In genomic region chrX:134551365-134552095, GRCh38 we compare ENCODE assay signal across 9 cellular contexts.
DNase-seq lines count a peak whose midpoint lies in the region; ATAC-seq and TF ChIP-seq lines count a peak whose summit lies in the region.
"Had no signal": no experiment of that assay in that cellular context is flagged by ENCODE, and none has a peak within 500 bp of the region (broad histone marks: within the 10 kb centered on the region; RNA-seq: fewer than 3 reads in every experiment).

No MANE protein-coding gene starts in this region.

- peaks cover 10 to 44% (median 38%) of the 10 kb centered on the region in 3 donors for H3K27me3 Mint-ChIP-seq in CD14-positive monocyte (ENCODE audit: low read depth in 3 of 3)

- peak overlapping the region; percentile 33; the same call in 1 of the 3 replicates for H2BK15ac ChIP-seq in IMR-90 (ENCODE audit: low read depth, low read length)

- H3K18ac ChIP-seq in IMR-90 (ENCODE audit: low read depth, low read length), result peak overlapping the region; percentile 86

- H2BK5ac ChIP-seq in IMR-90 (ENCODE audit: low read depth, low read length, poor library complexity, severe bottlenecking), result peak overlapping the region; percentile 39

- peak overlapping the region; percentile 67; the same call in 1 of the 2 replicates for H3K56ac ChIP-seq in IMR-90 (ENCODE audit: extremely low read depth, insufficient read depth, low read length)

- H3K4me3 Mint-ChIP-seq in CD14-positive monocyte, result peak overlapping the region; percentile 92 to 95

- H3K27ac ChIP-seq in IMR-90 (ENCODE audit: insufficient read depth, low read length), result peak overlapping the region; percentile 98; the same call in 1 of the 2 replicates
- no peak overlapping the region for H3K27ac ChIP-seq in coronary artery

- in situ Hi-C loops in IMR-90 (cut with MboI; ENCODE audit: low sequenced_read_pairs), result no loop called here

- peaks cover 58% of the 10 kb centered on the region for H3K4me1 Mint-ChIP-seq in CD14-positive monocyte

- peaks cover 11% of the 10 kb centered on the region; the same call in 1 of the 2 replicates for H4K20me1 ChIP-seq in IMR-90 (ENCODE audit: insufficient read depth, low read length)

- no peaks in the 10 kb centered on the region for H3K36me3 Mint-ChIP-seq in CD14-positive monocyte
- H3K36me3 Mint-ChIP-seq: activated naive CD4-positive, alpha-beta T cell treated with anti-CD3 and anti-CD28 coated beads, Interleukin-2, amount 50 U/mL, for 24 hours had no signal

- CTCF ChIA-PET in IMR-90 (lab: Yijun Ruan, JAX), result no interaction called here

- H3K4me2 ChIP-seq in IMR-90 (ENCODE audit: low read depth, low read length), result peak overlapping the region; percentile 77

- peak overlapping the region; percentile 63; the same call in 1 of the 2 replicates for H3K9ac ChIP-seq in IMR-90 (ENCODE audit: low read depth, low read length)

- H3K27me3 ChIP-seq in IMR-90 (ENCODE audit: control insufficient read depth, insufficient read depth, low read length), result no peaks in the 10 kb centered on the region
- peaks cover 7% of the 10 kb centered on the region for H3K27me3 ChIP-seq in neuron (ENCODE audit: insufficient read depth, low read length)

- H2BK20ac ChIP-seq in IMR-90 (ENCODE audit: low read depth, low read length), result peak overlapping the region; percentile 53

- H4K91ac ChIP-seq in IMR-90 (ENCODE audit: insufficient read depth, low read depth, low read length), result peak overlapping the region; percentile 92

- H2AFZ ChIP-seq in IMR-90 (replicated peaks; ENCODE audit: low read length, poor library complexity) (peak overlapping the region; percentile 84), neuron (ENCODE audit: low read depth, low read length) (peak overlapping the region; percentile 23)

- peaks cover 0 to 30% (median 11%) of the 10 kb centered on the region in 7 donors for H3K9me3 Mint-ChIP-seq in CD14-positive monocyte

- ATAC-seq in IMR-90 (ENCODE audit: low read depth), result no peak; the same call in 1 of the 2 replicates
- no peak for ATAC-seq in GM18867 (IDR thresholded peaks at IDR 0.05; ENCODE audit: unreplicated experiment)
- no peak for ATAC-seq in GM21619 (IDR thresholded peaks at IDR 0.05; ENCODE audit: unreplicated experiment)

- H4K8ac ChIP-seq in IMR-90 (ENCODE audit: low read depth in 2 of 2, low read length in 2 of 2), result peak overlapping the region; percentile 51 to 86

- H3K27ac Mint-ChIP-seq in CD14-positive monocyte, result no peak overlapping the region
- H3K27ac Mint-ChIP-seq: activated naive CD4-positive, alpha-beta T cell treated with anti-CD3 and anti-CD28 coated beads, Interleukin-2, amount 50 U/mL, for 24 hours had no signal

- H3K9me3 ChIP-seq in IMR-90 (ENCODE audit: control insufficient read depth, insufficient read depth, low read length) (no peaks in the 10 kb centered on the region), neuron (ENCODE audit: low read length) (no peaks in the 10 kb centered on the region)

- H3K4me1 ChIP-seq in IMR-90 (ENCODE audit: control insufficient read depth, insufficient read depth, low read length) (peaks cover 2% of the 10 kb centered on the region), neuron (ENCODE audit: insufficient read depth, low read length) (peaks cover 8% of the 10 kb centered on the region)

- TF ChIP-seq RAD21 in IMR-90 (IDR thresholded peaks at IDR 0.05; ENCODE audit: low read length), result no peak

- peak overlapping the region; percentile 80 for H3K4ac ChIP-seq in IMR-90 (ENCODE audit: low read depth, low read length)

- TF ChIP-seq POLR2A in IMR-90 (IDR thresholded peaks at IDR 0.05; ENCODE audit: low read depth, low read length), result no peak

- WGBS in IMR-90 (ENCODE audit: extremely low coverage in 2 of 2, insufficient read length in 1 of 2), 2 experiments, result 10% methylated on average over 2 of the region's 23 CpGs; no CpG with 5 or more reads in 1 of the 2 experiments

- dilution Hi-C loops in IMR-90 (cut with HindIII; ENCODE audit: low sequenced_read_pairs, unreplicated experiment), result no loop called here

- intact Hi-C loops in CD14-positive monocyte (cut with micrococcal nuclease) (no loop called here), IMR-90 (cut with micrococcal nuclease) (no loop called here)

- H2AK9ac ChIP-seq in IMR-90 (replicated peaks; ENCODE audit: low read depth, low read length, poor library complexity), result no peak overlapping the region

- H3K79me1 ChIP-seq in IMR-90 (ENCODE audit: low read depth in 1 of 2, low read length in 2 of 2), result peaks cover 0 to 8% of the 10 kb centered on the region in 2 experiments; a peak in 1 of 4 replicates

- peak overlapping the region; percentile 56 for H4K5ac ChIP-seq in IMR-90 (ENCODE audit: low read depth, low read length)

- H3K9me1 ChIP-seq in IMR-90 (ENCODE audit: insufficient read depth, low read length), result no peaks in the 10 kb centered on the region

- H3K14ac ChIP-seq in IMR-90 (replicated peaks; ENCODE audit: low read depth, low read length), result peak overlapping the region; percentile 16; the same call in 1 of the 2 replicates

- DNase-seq in CD14-positive monocyte (ENCODE audit: low spot score), result no peak
- peak; percentile 65 for DNase-seq in IMR-90
- DNase-seq in coronary artery (ENCODE audit: low spot score), result no peak
- no peak for DNase-seq in stimulated activated CD4-positive, alpha-beta T cell treated with anti-CD3 and anti-CD28 coated beads, Interleukin-12 subunit alpha, Interleukin-12 subunit beta, amount 100 ng/mL, for 4 hours
- DNase-seq in activated CD4-positive, alpha-beta T cell treated with anti-CD3 and anti-CD28 coated beads, Interleukin-2, amount 50 U/mL, for 48 hours, result no peak

- H3K4me3 ChIP-seq in IMR-90 (ENCODE audit: insufficient read depth, low read depth, low read length), result peak overlapping the region; percentile 0; the same call in 1 of the 2 replicates
- peak overlapping the region; percentile 67 for H3K4me3 ChIP-seq in coronary artery
- no peak overlapping the region for H3K4me3 ChIP-seq in neuron (ENCODE audit: low read length)

- no peak overlapping the region; the same call in 1 of the 2 replicates for H2AK5ac ChIP-seq in IMR-90 (ENCODE audit: low read depth, low read length)

- H2BK120ac ChIP-seq in IMR-90 (ENCODE audit: low read depth, low read length), result peak overlapping the region; percentile 75

- POLR2A ChIA-PET in IMR-90 (lab: Charles Lee; ENCODE audit: unreplicated experiment), result interaction anchor here (0.9 kb wide), 1 partner anchor 83 kb away, joined by 3 read pairs; no protein-coding TSS in a partner anchor

- H3K36me3 ChIP-seq in IMR-90 (ENCODE audit: control insufficient read depth, insufficient read depth, low read length) (peaks cover 2% of the 10 kb centered on the region), neuron (ENCODE audit: insufficient read depth, low read length) (no peaks in the 10 kb centered on the region)

- no TSS peak for BruUV-seq in IMR-90 (replicated peaks; lab: Mats Ljungman, UMichigan)

- TF ChIP-seq CTCF in CD14-positive monocyte (IDR thresholded peaks at IDR 0.05), result no peak
- TF ChIP-seq CTCF in IMR-90 (conservative IDR thresholded peaks at IDR 0.05; ENCODE audit: low read depth, low read length), result no peak
- TF ChIP-seq CTCF in coronary artery (IDR thresholded peaks at IDR 0.05), result no peak

- H3K23ac ChIP-seq in IMR-90 (ENCODE audit: low read depth, low read length), result peak overlapping the region; percentile 50

TF ChIP-seq in IMR-90, 13 proteins besides CTCF, POLR2A, EP300 and RAD21:
- TF ChIP-seq MAFK (IDR thresholded peaks at IDR 0.05; ENCODE audit: low read depth, low read length), result peak; percentile 97
- TF ChIP-seq MXI1 (IDR thresholded peaks at IDR 0.05; ENCODE audit: borderline replicate concordance, low read depth, low read length), result no peak
